In the genomic region with DNA sequence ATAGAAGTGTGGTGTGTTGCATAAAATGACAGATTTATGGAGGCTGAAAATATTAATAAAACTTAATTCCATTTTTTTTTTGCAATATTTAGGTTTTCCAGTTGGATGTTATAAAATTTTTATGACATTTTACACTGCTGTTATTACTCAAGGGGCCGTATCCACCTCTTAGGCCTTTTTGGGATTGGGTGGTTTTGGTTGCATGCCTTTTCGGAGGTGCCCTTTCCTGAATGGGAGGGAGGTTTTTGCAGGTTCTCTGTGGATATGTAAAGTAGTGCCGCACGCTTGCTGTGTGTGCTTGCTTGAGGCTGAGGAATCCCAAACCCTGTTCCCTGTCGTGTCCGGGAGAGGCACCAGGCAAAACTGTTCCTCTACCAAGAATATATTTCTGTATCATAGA, we compare ENCODE assay signal across 10 cellular contexts. TPM values are rescaled to one million over a fixed set of nuclear protein-coding genes. Genes with fewer than 3 reads are reported as not detected.
A peak's percentile ranks its signal among the peaks of the same experiment; 100 is the strongest.
DNase-seq lines count a peak whose midpoint lies in the region; FAIRE-seq and TF ChIP-seq lines count a peak whose summit lies in the region.
"Had no signal": no experiment of that assay in that cellular context is flagged by ENCODE, and none has a peak within 500 bp of the region (broad histone marks: within the 10 kb centered on the region; RNA-seq: fewer than 3 reads in every experiment).

No MANE protein-coding gene starts in this region.

- FAIRE-seq in GM19239 (lab: Jason Lieb, UNC) = peak; percentile 21

- no peaks in the 10 kb centered on the region for H3K9me2 ChIP-seq in OCI-LY1 (ENCODE audit: low read depth, low read length)

- 0 out of 2 replicates have a peak, but pooled peaks cover 3% of the 10 kb centered on the region for H4K20me1 ChIP-seq in OCI-LY1 (ENCODE audit: insufficient read depth, low read length)

- peaks cover 24% of the 10 kb centered on the region for H3K36me3 ChIP-seq in OCI-LY1 (ENCODE audit: insufficient read depth, low read length)
- peaks cover 0 to 3% (median 0%) of the 10 kb centered on the region in 3 donors for H3K36me3 ChIP-seq in skeletal muscle tissue (ENCODE audit: control insufficient read depth in 3 of 3, insufficient read depth in 3 of 3, low read length in 3 of 3)

- peaks cover 4% of the 10 kb centered on the region for H3K36me3 Mint-ChIP-seq in glutamatergic neuron (ENCODE audit: unreplicated experiment)

- H3K4me1 ChIP-seq in OCI-LY1 (ENCODE audit: insufficient read depth, low read length, severe bottlenecking) = peaks cover 84% of the 10 kb centered on the region
- peaks cover 27 to 37% (median 28%) of the 10 kb centered on the region in 3 donors for H3K4me1 ChIP-seq in skeletal muscle tissue (ENCODE audit: control insufficient read depth in 3 of 3, insufficient read depth in 3 of 3, low read length in 3 of 3)

- H3K79me2 ChIP-seq in OCI-LY1 (ENCODE audit: insufficient read depth, low read length) = peaks cover 94% of the 10 kb centered on the region

- H3K9me3 Mint-ChIP-seq in glutamatergic neuron (ENCODE audit: unreplicated experiment) = peaks cover 12% of the 10 kb centered on the region
- H3K9me3 Mint-ChIP-seq: activated CD4-positive, alpha-beta memory T cell treated with anti-CD3 and anti-CD28 coated beads, Interleukin-2, amount 10 ng/mL, durations not matched to agents 7 days and 5 days had no signal

- H3K9ac ChIP-seq in OCI-LY1 (ENCODE audit: low read length) (no peak overlapping the region; the same call in 1 of the 2 replicates), skeletal muscle tissue (ENCODE audit: low read depth in 1 of 3, low read length in 3 of 3) (peak overlapping the region; percentile 27 to 94 (median 43))

- DNase-seq in GM19239 (ENCODE audit: insufficient read length, low spot score) = no peak
- no peak for DNase-seq in glutamatergic neuron
- no peak for DNase-seq in NOMO-1 treated with DMSO at 0.1 percent for 48 hours (lab: John Stamatoyannopoulos, UW; ENCODE audit: unreplicated experiment)
- no peak for DNase-seq in stimulated activated CD4-positive, alpha-beta T cell treated with anti-CD3 and anti-CD28 coated beads, Interleukin-4, amount 100 ng/mL, for 4 hours
- no peak for DNase-seq in cerebellum (ENCODE audit: low spot score)
- DNase-seq: activated CD4-positive, alpha-beta memory T cell treated with anti-CD3 and anti-CD28 coated beads, Interleukin-2, amount 10 ng/mL, durations not matched to agents 7 days and 5 days; NCI-H446; retina had no signal

- peak overlapping the region; percentile 90 for H3K4me3 Mint-ChIP-seq in glutamatergic neuron (ENCODE audit: unreplicated experiment)
- H3K4me3 Mint-ChIP-seq: activated CD4-positive, alpha-beta memory T cell treated with anti-CD3 and anti-CD28 coated beads, Interleukin-2, amount 10 ng/mL, durations not matched to agents 7 days and 5 days had no signal

- no peaks in the 10 kb centered on the region for H3F3A ChIP-seq in OCI-LY1 (ENCODE audit: insufficient read depth, low read length)

- peaks cover 11% of the 10 kb centered on the region for H3K27me3 Mint-ChIP-seq in glutamatergic neuron (ENCODE audit: unreplicated experiment)
- H3K27me3 Mint-ChIP-seq: activated CD4-positive, alpha-beta memory T cell treated with anti-CD3 and anti-CD28 coated beads, Interleukin-2, amount 10 ng/mL, durations not matched to agents 7 days and 5 days had no signal

- H3K27ac Mint-ChIP-seq in glutamatergic neuron (ENCODE audit: unreplicated experiment) = peak overlapping the region; percentile 22
- H3K27ac Mint-ChIP-seq: activated CD4-positive, alpha-beta memory T cell treated with anti-CD3 and anti-CD28 coated beads, Interleukin-2, amount 10 ng/mL, durations not matched to agents 7 days and 5 days had no signal

- H3K27ac ChIP-seq in OCI-LY1 (ENCODE audit: low read depth, low read length, poor library complexity, severe bottlenecking) (peak overlapping the region; percentile 88), skeletal muscle tissue (ENCODE audit: low read depth, low read length) (peak overlapping the region; percentile 93)

- peak overlapping the region; percentile 81 for H3K4me3 ChIP-seq in OCI-LY1 (ENCODE audit: low read depth, low read length, poor library complexity, severe bottlenecking)
- peak overlapping the region; percentile 10 to 49 (median 40) for H3K4me3 ChIP-seq in skeletal muscle tissue (ENCODE audit: low read length in 3 of 3)

- H3K27me3 ChIP-seq in OCI-LY1 (ENCODE audit: insufficient read depth, low read length) = no peaks in the 10 kb centered on the region
- no peaks in the 10 kb centered on the region for H3K27me3 ChIP-seq in skeletal muscle tissue (ENCODE audit: control insufficient read depth in 3 of 3, insufficient read depth in 3 of 3, low read length in 3 of 3)

- H2AFZ ChIP-seq in OCI-LY1 (ENCODE audit: low read length) = no peak overlapping the region

- H3K9me3 ChIP-seq in OCI-LY1 (ENCODE audit: low read length) (no peaks in the 10 kb centered on the region), skeletal muscle tissue (ENCODE audit: control insufficient read depth in 3 of 3, low read length in 3 of 3) (no peaks in the 10 kb centered on the region)

- peaks cover 42% of the 10 kb centered on the region for H3K4me1 Mint-ChIP-seq in glutamatergic neuron (ENCODE audit: low read depth, unreplicated experiment)

- peak overlapping the region; percentile 97 for H3K4me2 ChIP-seq in OCI-LY1 (ENCODE audit: low read length)

- no peak for TF ChIP-seq CTCF in OCI-LY1 (IDR thresholded peaks at IDR 0.05; ENCODE audit: low read length)
- TF ChIP-seq CTCF in glutamatergic neuron (IDR thresholded peaks at IDR 0.05; ENCODE audit: partially characterized antibody, unreplicated experiment) = no peak

RNA-seq across cellular contexts. Expression of a gene that starts 6.8 kb away (rescaled TPM):
- total RNA-seq in glutamatergic neuron (ENCODE audit: unreplicated experiment) (202 TPM), skeletal muscle tissue (73.6 TPM), cerebellum (214 TPM)
